Comparison of ENCODE assay signal across 15 cellular contexts in the genomic region with DNA sequence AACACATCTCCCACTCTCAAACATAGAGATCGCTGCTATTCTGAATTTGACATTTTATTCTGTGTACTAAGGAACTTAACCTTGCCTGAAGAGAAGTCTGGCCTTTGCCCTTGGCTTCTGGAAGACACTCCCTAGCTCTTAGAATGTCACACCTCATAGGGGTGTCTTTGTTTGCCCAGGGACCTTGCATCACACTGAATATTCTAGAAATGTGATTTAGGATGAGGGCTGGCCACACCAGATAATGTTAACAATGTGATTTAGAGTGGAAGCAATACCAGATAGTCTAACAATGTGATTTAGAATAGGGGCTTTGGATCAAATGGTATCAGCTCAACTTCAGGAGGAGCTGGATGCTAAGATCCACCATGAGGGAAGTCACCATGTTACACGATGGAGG. TPM values are rescaled to one million over a fixed set of nuclear protein-coding genes. Genes with fewer than 3 reads are reported as not detected.
A peak's percentile ranks its signal among the peaks of the same experiment; 100 is the strongest.
DNase-seq lines count a peak whose midpoint lies in the region; TF ChIP-seq lines count a peak whose summit lies in the region.
"Had no signal": no experiment of that assay in that cellular context is flagged by ENCODE, and none has a peak within 500 bp of the region (broad histone marks: within the 10 kb centered on the region; RNA-seq: fewer than 3 reads in every experiment).

No MANE protein-coding gene starts in this region.

- CTCF ChIA-PET in activated naive CD4-positive, alpha-beta T cell treated with anti-CD3 and anti-CD28 coated beads, Interleukin-2, amount 10 ng/mL, durations not matched to agents 7 days and 5 days (lab: Charles Lee): interaction anchor here (0.5 to 5.4 kb wide), 8 partner anchors 10 to 239 kb away, joined by 3 to 125 read pairs (median 3); no protein-coding TSS in a partner anchor
- CTCF ChIA-PET in activated naive CD4-positive, alpha-beta T cell treated with anti-CD3 and anti-CD28 coated beads for 36 hours (lab: Charles Lee): interaction anchor here (0.9 to 1.8 kb wide), 4 partner anchors 13 to 98 kb away, joined by 3 to 6 read pairs (median 4); no protein-coding TSS in a partner anchor

- H3K27me3 Mint-ChIP-seq in activated CD4-positive, alpha-beta T cell treated with anti-CD3 and anti-CD28 coated beads, Interleukin-2, amount 10 ng/mL, durations not matched to agents 24 days and 14 days: peaks cover 11% of the 10 kb centered on the region
- H3K27me3 Mint-ChIP-seq in activated naive CD4-positive, alpha-beta T cell treated with anti-CD3 and anti-CD28 coated beads, Interleukin-2, amount 10 ng/mL, durations not matched to agents 7 days and 5 days: peaks cover 4% of the 10 kb centered on the region
- H3K27me3 Mint-ChIP-seq in activated naive CD4-positive, alpha-beta T cell treated with anti-CD3 and anti-CD28 coated beads for 36 hours (ENCODE audit: low read depth): peaks cover 26% of the 10 kb centered on the region
- H3K27me3 Mint-ChIP-seq in activated T-helper 1 cell treated with anti-CD3 and anti-CD28 coated beads, Interleukin-12 subunit alpha, Interleukin-12 subunit beta, Interleukin-2, Interleukin-4 antibody, amounts not matched to agents 30 ng/mL and 10 ng/mL and 1 ng/mL, durations not matched to agents 14 hours and 24 hours and 36 hours (ENCODE audit: insufficient read depth): peaks cover 3% of the 10 kb centered on the region

- H4K8ac ChIP-seq in mesendoderm (ENCODE audit: low read depth, low read length): no peak overlapping the region

- no peak overlapping the region for H2BK120ac ChIP-seq in mesendoderm (ENCODE audit: low read depth, low read length)

- no peak overlapping the region for H2AK5ac ChIP-seq in mesendoderm (ENCODE audit: low read length)

- H3K27ac Mint-ChIP-seq in activated CD4-positive, alpha-beta T cell treated with anti-CD3 and anti-CD28 coated beads, Interleukin-2, amount 10 ng/mL, durations not matched to agents 24 days and 14 days: peak overlapping the region; percentile 4
- peak overlapping the region; percentile 69 for H3K27ac Mint-ChIP-seq in activated naive CD4-positive, alpha-beta T cell treated with anti-CD3 and anti-CD28 coated beads, Interleukin-2, amount 10 ng/mL, durations not matched to agents 7 days and 5 days
- H3K27ac Mint-ChIP-seq in activated naive CD4-positive, alpha-beta T cell treated with anti-CD3 and anti-CD28 coated beads for 36 hours: no peak overlapping the region
- peak overlapping the region; percentile 40 for H3K27ac Mint-ChIP-seq in activated T-helper 1 cell treated with anti-CD3 and anti-CD28 coated beads, Interleukin-12 subunit alpha, Interleukin-12 subunit beta, Interleukin-2, Interleukin-4 antibody, amounts not matched to agents 30 ng/mL and 10 ng/mL and 1 ng/mL, durations not matched to agents 14 hours and 24 hours and 36 hours
- H3K27ac Mint-ChIP-seq: CD4-positive, alpha-beta memory T cell had no signal

- H3K4me3 ChIP-seq in mesendoderm (ENCODE audit: low read length) (no peak overlapping the region), WERI-Rb-1 (ENCODE audit: low read depth, low read length) (no peak overlapping the region)

- DNase-seq in activated CD4-positive, alpha-beta T cell treated with anti-CD3 and anti-CD28 coated beads, Interleukin-2, amount 10 ng/mL, durations not matched to agents 24 days and 14 days: no peak
- no peak for DNase-seq in activated CD4-positive, alpha-beta T cell treated with anti-CD3 and anti-CD28 coated beads for 48 hours
- DNase-seq in activated naive CD4-positive, alpha-beta T cell treated with anti-CD3 and anti-CD28 coated beads, Interleukin-2, amount 10 ng/mL, durations not matched to agents 7 days and 5 days: no peak
- no peak for DNase-seq in activated naive CD4-positive, alpha-beta T cell treated with anti-CD3 and anti-CD28 coated beads for 36 hours
- no peak for DNase-seq in activated T-helper 1 cell treated with anti-CD3 and anti-CD28 coated beads, Interleukin-12 subunit alpha, Interleukin-12 subunit beta, Interleukin-2, Interleukin-4 antibody, amounts not matched to agents 30 ng/mL and 10 ng/mL and 1 ng/mL, durations not matched to agents 14 hours and 24 hours and 36 hours (ENCODE audit: low spot score)
- DNase-seq in mesendoderm (peak; percentile 65), NCI-H1694 treated with DMSO at 0.1 percent for 48 hours (lab: John Stamatoyannopoulos, UW) (no peak), WERI-Rb-1 (no peak)
- DNase-seq: 8988T; C1 segment of cervical spinal cord; CD4-positive, alpha-beta memory T cell; DMS79; EL; HCEC 1CT had no signal

- no peaks in the 10 kb centered on the region for H3K9me3 ChIP-seq in WERI-Rb-1 (ENCODE audit: severe bottlenecking)

- no peak overlapping the region for H3K56ac ChIP-seq in mesendoderm (ENCODE audit: low read length)

- no peak overlapping the region for H3K4me3 Mint-ChIP-seq in activated CD4-positive, alpha-beta T cell treated with anti-CD3 and anti-CD28 coated beads, Interleukin-2, amount 10 ng/mL, durations not matched to agents 24 days and 14 days
- no peak overlapping the region for H3K4me3 Mint-ChIP-seq in activated naive CD4-positive, alpha-beta T cell treated with anti-CD3 and anti-CD28 coated beads, Interleukin-2, amount 10 ng/mL, durations not matched to agents 7 days and 5 days
- no peak overlapping the region for H3K4me3 Mint-ChIP-seq in activated naive CD4-positive, alpha-beta T cell treated with anti-CD3 and anti-CD28 coated beads for 36 hours
- H3K4me3 Mint-ChIP-seq in activated T-helper 1 cell treated with anti-CD3 and anti-CD28 coated beads, Interleukin-12 subunit alpha, Interleukin-12 subunit beta, Interleukin-2, Interleukin-4 antibody, amounts not matched to agents 30 ng/mL and 10 ng/mL and 1 ng/mL, durations not matched to agents 14 hours and 24 hours and 36 hours: no peak overlapping the region
- H3K4me3 Mint-ChIP-seq: CD4-positive, alpha-beta memory T cell had no signal

- no CpG with 5 or more reads among the region's 2 CpGs for WGBS in mesendoderm (ENCODE audit: extremely low coverage, insufficient coverage, low lambda C conversion rate)

- H4K5ac ChIP-seq in mesendoderm (ENCODE audit: low read length): no peak overlapping the region

- H3K4me1 ChIP-seq in mesendoderm (ENCODE audit: control insufficient read depth, low read depth, low read length): no peaks in the 10 kb centered on the region

- H3K79me1 ChIP-seq in mesendoderm (ENCODE audit: low read length): no peaks in the 10 kb centered on the region

- no peaks in the 10 kb centered on the region for H3K79me2 ChIP-seq in mesendoderm (ENCODE audit: control insufficient read depth, insufficient read depth, low read length)

- no peak overlapping the region for H3K9ac ChIP-seq in mesendoderm (ENCODE audit: low read length)

- H3K4ac ChIP-seq in mesendoderm (ENCODE audit: low read depth, low read length): no peak overlapping the region

- no peaks in the 10 kb centered on the region for H3K36me3 Mint-ChIP-seq in activated CD4-positive, alpha-beta T cell treated with anti-CD3 and anti-CD28 coated beads, Interleukin-2, amount 10 ng/mL, durations not matched to agents 24 days and 14 days (ENCODE audit: low read depth)
- H3K36me3 Mint-ChIP-seq in activated naive CD4-positive, alpha-beta T cell treated with anti-CD3 and anti-CD28 coated beads, Interleukin-2, amount 10 ng/mL, durations not matched to agents 7 days and 5 days: peaks cover 2% of the 10 kb centered on the region
- no peaks in the 10 kb centered on the region for H3K36me3 Mint-ChIP-seq in activated naive CD4-positive, alpha-beta T cell treated with anti-CD3 and anti-CD28 coated beads for 36 hours (ENCODE audit: low read depth)
- H3K36me3 Mint-ChIP-seq in activated T-helper 1 cell treated with anti-CD3 and anti-CD28 coated beads, Interleukin-12 subunit alpha, Interleukin-12 subunit beta, Interleukin-2, Interleukin-4 antibody, amounts not matched to agents 30 ng/mL and 10 ng/mL and 1 ng/mL, durations not matched to agents 14 hours and 24 hours and 36 hours (ENCODE audit: low read depth): no peaks in the 10 kb centered on the region
- H3K36me3 Mint-ChIP-seq: CD4-positive, alpha-beta memory T cell had no signal

- H3K36me3 ChIP-seq in mesendoderm (ENCODE audit: control insufficient read depth, insufficient read depth, low read length) (no peaks in the 10 kb centered on the region), WERI-Rb-1 (no peaks in the 10 kb centered on the region)

- H2BK5ac ChIP-seq in mesendoderm (ENCODE audit: low read length): no peak overlapping the region

- H3K27ac ChIP-seq in mesendoderm (ENCODE audit: low read depth, low read length): no peak overlapping the region
- H3K27ac ChIP-seq in WERI-Rb-1: no peak overlapping the region
- H3K27ac ChIP-seq: HL-60 had no signal

- H3K4me1 Mint-ChIP-seq in activated CD4-positive, alpha-beta T cell treated with anti-CD3 and anti-CD28 coated beads, Interleukin-2, amount 10 ng/mL, durations not matched to agents 24 days and 14 days: peaks cover 45% of the 10 kb centered on the region
- peaks cover 61% of the 10 kb centered on the region for H3K4me1 Mint-ChIP-seq in activated naive CD4-positive, alpha-beta T cell treated with anti-CD3 and anti-CD28 coated beads, Interleukin-2, amount 10 ng/mL, durations not matched to agents 7 days and 5 days
- no peaks in the 10 kb centered on the region for H3K4me1 Mint-ChIP-seq in activated naive CD4-positive, alpha-beta T cell treated with anti-CD3 and anti-CD28 coated beads for 36 hours (ENCODE audit: low read depth)
- H3K4me1 Mint-ChIP-seq in activated T-helper 1 cell treated with anti-CD3 and anti-CD28 coated beads, Interleukin-12 subunit alpha, Interleukin-12 subunit beta, Interleukin-2, Interleukin-4 antibody, amounts not matched to agents 30 ng/mL and 10 ng/mL and 1 ng/mL, durations not matched to agents 14 hours and 24 hours and 36 hours (ENCODE audit: low read depth): peaks cover 55% of the 10 kb centered on the region

- intact Hi-C loops in activated CD4-positive, alpha-beta T cell treated with anti-CD3 and anti-CD28 coated beads, Interleukin-2, amount 10 ng/mL, durations not matched to agents 24 days and 14 days (cut with micrococcal nuclease): loop anchor here (2.0 to 10.0 kb wide), 3 partner anchors 31 to 145 kb away; partner anchors contain the start of gene C19orf84
- intact Hi-C loops in activated naive CD4-positive, alpha-beta T cell treated with anti-CD3 and anti-CD28 coated beads for 36 hours (cut with micrococcal nuclease): no loop called here
- intact Hi-C loops in activated T-helper 1 cell treated with anti-CD3 and anti-CD28 coated beads, Interleukin-12 subunit alpha, Interleukin-12 subunit beta, Interleukin-2, Interleukin-4 antibody, amounts not matched to agents 30 ng/mL and 10 ng/mL and 1 ng/mL, durations not matched to agents 14 hours and 24 hours and 36 hours (cut with micrococcal nuclease): no loop called here

- H3K27me3 ChIP-seq in mesendoderm (ENCODE audit: insufficient read depth, low read length, poor library complexity) (no peaks in the 10 kb centered on the region), WERI-Rb-1 (ENCODE audit: insufficient read depth, low read depth, severe bottlenecking) (peaks cover 80% of the 10 kb centered on the region)

- H3K4me2 ChIP-seq in mesendoderm (ENCODE audit: low read length): no peak overlapping the region

- H2BK15ac ChIP-seq in mesendoderm (replicated peaks; ENCODE audit: low read depth): no peak overlapping the region

- no peak overlapping the region for H3K23ac ChIP-seq in mesendoderm (ENCODE audit: low read length)

- H3K9me3 Mint-ChIP-seq in activated CD4-positive, alpha-beta T cell treated with anti-CD3 and anti-CD28 coated beads, Interleukin-2, amount 10 ng/mL, durations not matched to agents 24 days and 14 days: no peaks in the 10 kb centered on the region
- H3K9me3 Mint-ChIP-seq in activated naive CD4-positive, alpha-beta T cell treated with anti-CD3 and anti-CD28 coated beads, Interleukin-2, amount 10 ng/mL, durations not matched to agents 7 days and 5 days: peaks cover 5% of the 10 kb centered on the region
- no peaks in the 10 kb centered on the region for H3K9me3 Mint-ChIP-seq in activated naive CD4-positive, alpha-beta T cell treated with anti-CD3 and anti-CD28 coated beads for 36 hours
- H3K9me3 Mint-ChIP-seq in activated T-helper 1 cell treated with anti-CD3 and anti-CD28 coated beads, Interleukin-12 subunit alpha, Interleukin-12 subunit beta, Interleukin-2, Interleukin-4 antibody, amounts not matched to agents 30 ng/mL and 10 ng/mL and 1 ng/mL, durations not matched to agents 14 hours and 24 hours and 36 hours: no peaks in the 10 kb centered on the region
- H3K9me3 Mint-ChIP-seq: CD4-positive, alpha-beta memory T cell had no signal

- H3K18ac ChIP-seq in mesendoderm (ENCODE audit: low read length): no peak overlapping the region

- no peak for TF ChIP-seq CTCF in WERI-Rb-1 (IDR thresholded peaks at IDR 0.05; ENCODE audit: low read depth, low read length)

RNA-seq across cellular contexts. Expression of gene SIGLECL1, which starts 6.6 kb away (rescaled TPM):
- not detected in 2 replicates for total RNA-seq in activated CD4-positive, alpha-beta T cell treated with anti-CD3 and anti-CD28 coated beads, Interleukin-2, amount 10 ng/mL, durations not matched to agents 24 days and 14 days
- not detected for total RNA-seq in activated naive CD4-positive, alpha-beta T cell treated with anti-CD3 and anti-CD28 coated beads for 36 hours
- total RNA-seq in activated T-helper 1 cell treated with anti-CD3 and anti-CD28 coated beads, Interleukin-12 subunit alpha, Interleukin-12 subunit beta, Interleukin-2, Interleukin-4 antibody, amounts not matched to agents 30 ng/mL and 10 ng/mL and 1 ng/mL, durations not matched to agents 14 hours and 24 hours and 36 hours: not detected in 2 replicates
- not detected for polyA plus RNA-seq in mesendoderm (2013, experiment 1 of 2)
- polyA plus RNA-seq in mesendoderm (2013, experiment 2 of 2): not detected
- total RNA-seq: CD4-positive, alpha-beta memory T cell had no signal
- polyA plus RNA-seq: CD4-positive, alpha-beta memory T cell had no signal

RNA-seq across cellular contexts. Expression of gene CD33, which starts 32.6 kb away (rescaled TPM):
- 6.5 and 8.7 TPM in 2 replicates for total RNA-seq in activated CD4-positive, alpha-beta T cell treated with anti-CD3 and anti-CD28 coated beads, Interleukin-2, amount 10 ng/mL, durations not matched to agents 24 days and 14 days
- 1 to 10 TPM in 1 of 2 experiments, under 1 TPM in 1; 0.69 to 1.1 TPM for total RNA-seq in activated naive CD4-positive, alpha-beta T cell treated with anti-CD3 and anti-CD28 coated beads for 36 hours
- total RNA-seq in activated T-helper 1 cell treated with anti-CD3 and anti-CD28 coated beads, Interleukin-12 subunit alpha, Interleukin-12 subunit beta, Interleukin-2, Interleukin-4 antibody, amounts not matched to agents 30 ng/mL and 10 ng/mL and 1 ng/mL, durations not matched to agents 14 hours and 24 hours and 36 hours: 6.3 and 6.8 TPM in 2 replicates
- polyA plus RNA-seq in mesendoderm (2013, experiment 1 of 2): 0.51 TPM
- polyA plus RNA-seq in mesendoderm (2013, experiment 2 of 2): 0.41 TPM
- polyA plus RNA-seq: CD4-positive, alpha-beta memory T cell had no signal

RNA-seq across cellular contexts. Expression of gene IGLON5, which starts 54.0 kb away (rescaled TPM):
- 1.2 and 1.8 TPM in 2 replicates for total RNA-seq in activated CD4-positive, alpha-beta T cell treated with anti-CD3 and anti-CD28 coated beads, Interleukin-2, amount 10 ng/mL, durations not matched to agents 24 days and 14 days
- not detected for total RNA-seq in activated naive CD4-positive, alpha-beta T cell treated with anti-CD3 and anti-CD28 coated beads for 36 hours
- 1.2 and 1.3 TPM in 2 replicates for total RNA-seq in activated T-helper 1 cell treated with anti-CD3 and anti-CD28 coated beads, Interleukin-12 subunit alpha, Interleukin-12 subunit beta, Interleukin-2, Interleukin-4 antibody, amounts not matched to agents 30 ng/mL and 10 ng/mL and 1 ng/mL, durations not matched to agents 14 hours and 24 hours and 36 hours
- polyA plus RNA-seq in mesendoderm (2013, experiment 1 of 2): 17.8 TPM
- polyA plus RNA-seq in mesendoderm (2013, experiment 2 of 2): 17.4 TPM
- total RNA-seq: CD4-positive, alpha-beta memory T cell had no signal
- polyA plus RNA-seq: CD4-positive, alpha-beta memory T cell had no signal
